8 cellular contexts compared by ENCODE assay signal in genomic region chr16:75647492-75648264, GRCh38. TPM values are rescaled to one million over a fixed set of nuclear protein-coding genes. Genes with fewer than 3 reads are reported as not detected.
DNase-seq lines count a peak whose midpoint lies in the region; ATAC-seq, FAIRE-seq and TF ChIP-seq lines count a peak whose summit lies in the region.

KARS1 (minus strand) TSS chr16:75647665; CDS start chr16:75647639, 26 bp downstream.
A gene with protein sequence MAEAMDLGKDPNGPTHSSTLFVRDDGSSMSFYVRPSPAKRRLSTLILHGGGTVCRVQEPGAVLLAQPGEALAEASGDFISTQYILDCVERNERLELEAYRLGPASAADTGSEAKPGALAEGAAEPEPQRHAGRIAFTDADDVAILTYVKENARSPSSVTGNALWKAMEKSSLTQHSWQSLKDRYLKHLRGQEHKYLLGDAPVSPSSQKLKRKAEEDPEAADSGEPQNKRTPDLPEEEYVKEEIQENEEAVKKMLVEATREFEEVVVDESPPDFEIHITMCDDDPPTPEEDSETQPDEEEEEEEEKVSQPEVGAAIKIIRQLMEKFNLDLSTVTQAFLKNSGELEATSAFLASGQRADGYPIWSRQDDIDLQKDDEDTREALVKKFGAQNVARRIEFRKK (plus strand): TSS chr16:75647773. CDS start chr16:75647883, 110 bp downstream.

- peaks cover 22% of the 10 kb centered on the region for H3K4me1 ChIP-seq in ACC112 (ENCODE audit: control insufficient read depth, insufficient read depth, low read length, unreplicated experiment)
- peaks cover 28% of the 10 kb centered on the region for H3K4me1 ChIP-seq in smooth muscle cell (ENCODE audit: low read depth)

- H4K20me1 ChIP-seq in smooth muscle cell (ENCODE audit: low read depth): peaks cover 64% of the 10 kb centered on the region

- 1% methylated on average over 69 of the region's 76 CpGs for WGBS in smooth muscle cell (ENCODE audit: low lambda C conversion rate)

- H3F3A ChIP-seq in smooth muscle cell (ENCODE audit: low read depth): no peaks in the 10 kb centered on the region

- peak within 1 kb of the TSS; percentile 98 for H3K4me2 ChIP-seq in smooth muscle cell

- TF ChIP-seq CTCF in WI38 (IDR thresholded peaks at IDR 0.05; ENCODE audit: low read depth, low read length) (no peak), bronchial epithelial cell (IDR thresholded peaks at IDR 0.05; ENCODE audit: insufficient read depth, low read length, severe bottlenecking) (no peak), smooth muscle cell (IDR thresholded peaks at IDR 0.05; ENCODE audit: borderline replicate concordance, insufficient read depth, poor library complexity, severe bottlenecking) (no peak)

- FAIRE-seq in bronchial epithelial cell (lab: Jason Lieb, UNC): no peak

- H3K27ac ChIP-seq in ACC112 (ENCODE audit: low read depth, low read length) (peak within 1 kb of the TSS; percentile 76), smooth muscle cell (ENCODE audit: low read depth) (peak within 1 kb of the TSS; percentile 85)

- H3K9ac ChIP-seq in smooth muscle cell (ENCODE audit: low read depth): peak within 1 kb of the TSS; percentile 88

- peak within 1 kb of the TSS; percentile 98 for H2AFZ ChIP-seq in ACC112 (ENCODE audit: low read length, unreplicated experiment)
- H2AFZ ChIP-seq in smooth muscle cell (ENCODE audit: low read depth): peak within 1 kb of the TSS; percentile 94

- DNase-seq in NCI-H2196 treated with DMSO at 0.1 percent for 48 hours (lab: John Stamatoyannopoulos, UW; ENCODE audit: unreplicated experiment) (peak; percentile 50), bronchial epithelial cell (ENCODE audit: low read depth) (peak; percentile 89), iPS-NIHi11 (ENCODE audit: low spot score) (peak; percentile 96), smooth muscle cell (lab: John Stamatoyannopoulos, UW; ENCODE audit: unreplicated experiment) (peak; percentile 70)

- peak; percentile 85 for ATAC-seq in GM18870 (IDR thresholded peaks at IDR 0.05; ENCODE audit: unreplicated experiment)
- ATAC-seq in HG03135 (IDR thresholded peaks at IDR 0.05; ENCODE audit: unreplicated experiment): peak; percentile 85

- no peaks in the 10 kb centered on the region for H3K27me3 ChIP-seq in ACC112 (ENCODE audit: insufficient read depth, low read length)
- no peaks in the 10 kb centered on the region for H3K27me3 ChIP-seq in bronchial epithelial cell (ENCODE audit: control insufficient read depth, insufficient read depth, low read length)
- no peaks in the 10 kb centered on the region for H3K27me3 ChIP-seq in smooth muscle cell (ENCODE audit: low read depth)

- peaks cover 16% of the 10 kb centered on the region for H3K36me3 ChIP-seq in ACC112 (ENCODE audit: insufficient read depth, low read length)
- peaks cover 6% of the 10 kb centered on the region for H3K36me3 ChIP-seq in bronchial epithelial cell (ENCODE audit: control insufficient read depth, insufficient read depth, low read length)
- H3K36me3 ChIP-seq in smooth muscle cell (ENCODE audit: low read depth): no peaks in the 10 kb centered on the region

- H3K4me3 ChIP-seq in ACC112 (ENCODE audit: low read depth, low read length) (peak within 1 kb of the TSS; percentile 91), WI38 (ENCODE audit: low read depth, low read length) (peak within 1 kb of the TSS; percentile 88), bronchial epithelial cell (ENCODE audit: low read depth, low read length) (peak within 1 kb of the TSS; percentile 96), smooth muscle cell (peak within 1 kb of the TSS; percentile 89)

- H3K9me3 ChIP-seq in smooth muscle cell (replicated peaks; ENCODE audit: low read depth): no peaks in the 10 kb centered on the region

- peaks cover 94% of the 10 kb centered on the region for H3K79me2 ChIP-seq in ACC112 (ENCODE audit: control insufficient read depth, insufficient read depth, low read length, unreplicated experiment)
- peaks cover 89% of the 10 kb centered on the region for H3K79me2 ChIP-seq in smooth muscle cell (ENCODE audit: low read depth)

RNA-seq across cellular contexts. Expression of gene KARS1, which starts in this region (rescaled TPM):
- total RNA-seq in bronchial epithelial cell: 123 and 210 TPM in 2 replicates
- 98.8 and 108 TPM in 2 replicates for total RNA-seq in smooth muscle cell
- 101 and 109 TPM in 2 replicates for polyA plus RNA-seq in smooth muscle cell

RNA-seq across cellular contexts. Expression of the second gene that starts in this region (rescaled TPM):
- total RNA-seq in bronchial epithelial cell (21.6 and 24.6 TPM in 2 replicates), smooth muscle cell (51.0 and 56.6 TPM in 2 replicates)
- polyA plus RNA-seq in smooth muscle cell: 83.0 and 86.6 TPM in 2 replicates

Comparison
In these comparisons a context has a peak if more than half of its experiments do, and no peak if none do; other contexts are left out.
1. Peak in every context shown above with its lines: DNase-seq, ATAC-seq, H3K4me3 ChIP-seq and H3K27ac ChIP-seq.